ENCODE assay signal across 29 cellular contexts in genomic region chr7:77346441-77346840, GRCh38.
"Had no signal": no experiment of that assay in that cellular context is flagged by ENCODE, and none has a peak within 500 bp of the region (broad histone marks: within the 10 kb centered on the region; RNA-seq: fewer than 3 reads in every experiment).

No MANE protein-coding gene starts in this region.

- DNase-seq: stimulated activated CD4-positive, alpha-beta T cell treated with anti-CD3 and anti-CD28 coated beads, Interleukin-2, amount 100 ng/mL, for 48 hours; stimulated activated CD4-positive, alpha-beta T cell treated with anti-CD3 and anti-CD28 coated beads, Interleukin-4, amount 100 ng/mL, for 1 hour; stimulated activated CD4-positive, alpha-beta T cell treated with anti-CD3 and anti-CD28 coated beads, Interleukin-4, amount 100 ng/mL, for 24 hours; stimulated activated CD4-positive, alpha-beta T cell treated with anti-CD3 and anti-CD28 coated beads, Interleukin-4, amount 100 ng/mL, for 4 hours; stimulated activated CD8-positive, alpha-beta memory T cell treated with anti-CD3 and anti-CD28 coated beads, Interleukin-4, amount 100 ng/mL, for 48 hours; stimulated activated naive B cell treated with anti-CD40 and anti-IgM and Interleukin-4, amounts not matched to agents 10 μg/mL and 1 μg/mL and 100 μg/mL, for 72 hours; stimulated activated naive CD4-positive, alpha-beta T cell; stimulated activated naive CD4-positive, alpha-beta T cell treated with Interleukin-2 at 50 U/mL for 16 hours; stimulated activated naive CD8-positive, alpha-beta T cell treated with anti-CD3 and anti-CD28 coated beads, Interleukin-15, amount 100 ng/mL, for 72 hours; stimulated activated naive CD8-positive, alpha-beta T cell treated with anti-CD3 and anti-CD28 coated beads, Interleukin-15, Interleukin-2, amounts not matched to agents 100 U/mL and 50 U/mL, for 24 hours; stomach; substantia nigra; testis; thyroid gland; tibial artery; transverse colon; trophoblast cell; upper lobe of left lung; upper lobe of right lung; uterus had no signal

- H3K4me3 ChIP-seq: stomach, suprapubic skin, testis, thoracic aorta, thyroid gland, tibial artery, tibial nerve, transverse colon, upper lobe of left lung, upper lobe of right lung, uterus, vagina had no signal

- H3K27me3 ChIP-seq: stomach, suprapubic skin, testis, thyroid gland, tibial artery, tibial nerve, transverse colon, upper lobe of left lung, upper lobe of right lung, uterus, vagina had no signal

- H3K4me1 ChIP-seq: suprapubic skin, testis, uterus, vagina had no signal

- H3K27me3 Mint-ChIP-seq: stimulated activated memory B cell treated with anti-CD40 and anti-IgM and Interleukin-4, amounts not matched to agents 10 μg/mL and 1 μg/mL and 100 μg/mL, for 72 hours; stimulated activated naive B cell treated with anti-CD40 and anti-IgM and Interleukin-4, amounts not matched to agents 10 μg/mL and 1 μg/mL and 100 μg/mL, for 72 hours; stimulated activated naive CD8-positive, alpha-beta T cell treated with anti-CD3 and anti-CD28 coated beads, Interleukin-15, amount 100 ng/mL, for 72 hours; stimulated activated naive CD8-positive, alpha-beta T cell treated with anti-CD3 and anti-CD28 coated beads, Interleukin-15, Interleukin-2, amounts not matched to agents 100 ng/mL and 50 ng/mL, for 24 hours; type B pancreatic cell had no signal

- ATAC-seq: stimulated activated effector memory CD8-positive, alpha-beta T cell treated with anti-CD3 and anti-CD28 coated beads, Interleukin-12 subunit alpha, Interleukin-12 subunit beta, amount 100 ng/mL, for 72 hours; stimulated activated memory B cell treated with anti-CD40 and anti-IgM and Interleukin-4, amounts not matched to agents 10 μg/mL and 1 μg/mL and 100 μg/mL, for 72 hours; stimulated activated naive B cell treated with anti-CD40 and anti-IgM and Interleukin-4, amounts not matched to agents 10 μg/mL and 1 μg/mL and 100 μg/mL, for 72 hours; stimulated activated naive CD8-positive, alpha-beta T cell treated with anti-CD3 and anti-CD28 coated beads, Interleukin-15, amount 100 ng/mL, for 72 hours; stimulated activated naive CD8-positive, alpha-beta T cell treated with anti-CD3 and anti-CD28 coated beads, Interleukin-15, Interleukin-2, amounts not matched to agents 100 U/mL and 50 U/mL, for 24 hours; upper lobe of right lung had no signal

- H3K36me3 ChIP-seq: suprapubic skin, thoracic aorta, thyroid gland, tibial nerve, transverse colon, upper lobe of left lung, upper lobe of right lung, uterus, vagina had no signal

- H3K27ac ChIP-seq: stomach, suprapubic skin, testis, thoracic aorta, thyroid gland, tibial artery, tibial nerve, transverse colon, upper lobe of left lung, upper lobe of right lung, vagina had no signal

- H3K27ac Mint-ChIP-seq: stimulated activated effector memory CD8-positive, alpha-beta T cell treated with anti-CD3 and anti-CD28 coated beads, Interleukin-12 subunit alpha, Interleukin-12 subunit beta, amount 100 ng/mL, for 72 hours; stimulated activated memory B cell treated with anti-CD40 and anti-IgM and Interleukin-4, amounts not matched to agents 10 μg/mL and 1 μg/mL and 100 μg/mL, for 72 hours; stimulated activated naive B cell treated with anti-CD40 and anti-IgM and Interleukin-4, amounts not matched to agents 10 μg/mL and 1 μg/mL and 100 μg/mL, for 72 hours; stimulated activated naive CD8-positive, alpha-beta T cell treated with anti-CD3 and anti-CD28 coated beads, Interleukin-15, amount 100 ng/mL, for 72 hours; stimulated activated naive CD8-positive, alpha-beta T cell treated with anti-CD3 and anti-CD28 coated beads, Interleukin-15, Interleukin-2, amounts not matched to agents 100 ng/mL and 50 ng/mL, for 24 hours; type B pancreatic cell had no signal

- H3K36me3 Mint-ChIP-seq: stimulated activated effector memory CD8-positive, alpha-beta T cell treated with anti-CD3 and anti-CD28 coated beads, Interleukin-12 subunit alpha, Interleukin-12 subunit beta, amount 100 ng/mL, for 72 hours; type B pancreatic cell had no signal

- H3K9me3 Mint-ChIP-seq: stimulated activated effector memory CD8-positive, alpha-beta T cell treated with anti-CD3 and anti-CD28 coated beads, Interleukin-12 subunit alpha, Interleukin-12 subunit beta, amount 100 ng/mL, for 72 hours; stimulated activated memory B cell treated with anti-CD40 and anti-IgM and Interleukin-4, amounts not matched to agents 10 μg/mL and 1 μg/mL and 100 μg/mL, for 72 hours; stimulated activated naive B cell treated with anti-CD40 and anti-IgM and Interleukin-4, amounts not matched to agents 10 μg/mL and 1 μg/mL and 100 μg/mL, for 72 hours; stimulated activated naive CD8-positive, alpha-beta T cell treated with anti-CD3 and anti-CD28 coated beads, Interleukin-15, amount 100 ng/mL, for 72 hours; stimulated activated naive CD8-positive, alpha-beta T cell treated with anti-CD3 and anti-CD28 coated beads, Interleukin-15, Interleukin-2, amounts not matched to agents 100 ng/mL and 50 ng/mL, for 24 hours had no signal

- H3K4me3 Mint-ChIP-seq: stimulated activated effector memory CD8-positive, alpha-beta T cell treated with anti-CD3 and anti-CD28 coated beads, Interleukin-12 subunit alpha, Interleukin-12 subunit beta, amount 100 ng/mL, for 72 hours; stimulated activated memory B cell treated with anti-CD40 and anti-IgM and Interleukin-4, amounts not matched to agents 10 μg/mL and 1 μg/mL and 100 μg/mL, for 72 hours; stimulated activated naive B cell treated with anti-CD40 and anti-IgM and Interleukin-4, amounts not matched to agents 10 μg/mL and 1 μg/mL and 100 μg/mL, for 72 hours; stimulated activated naive CD8-positive, alpha-beta T cell treated with anti-CD3 and anti-CD28 coated beads, Interleukin-15, amount 100 ng/mL, for 72 hours; stimulated activated naive CD8-positive, alpha-beta T cell treated with anti-CD3 and anti-CD28 coated beads, Interleukin-15, Interleukin-2, amounts not matched to agents 100 ng/mL and 50 ng/mL, for 24 hours; type B pancreatic cell had no signal

- FAIRE-seq: urothelium cell line had no signal

- H3K9me3 ChIP-seq: stomach, suprapubic skin, testis, thoracic aorta, thyroid gland, tibial artery, tibial nerve, transverse colon, upper lobe of left lung, upper lobe of right lung, uterus, vagina had no signal
